8 cellular contexts compared by ENCODE assay signal in the genomic region with DNA sequence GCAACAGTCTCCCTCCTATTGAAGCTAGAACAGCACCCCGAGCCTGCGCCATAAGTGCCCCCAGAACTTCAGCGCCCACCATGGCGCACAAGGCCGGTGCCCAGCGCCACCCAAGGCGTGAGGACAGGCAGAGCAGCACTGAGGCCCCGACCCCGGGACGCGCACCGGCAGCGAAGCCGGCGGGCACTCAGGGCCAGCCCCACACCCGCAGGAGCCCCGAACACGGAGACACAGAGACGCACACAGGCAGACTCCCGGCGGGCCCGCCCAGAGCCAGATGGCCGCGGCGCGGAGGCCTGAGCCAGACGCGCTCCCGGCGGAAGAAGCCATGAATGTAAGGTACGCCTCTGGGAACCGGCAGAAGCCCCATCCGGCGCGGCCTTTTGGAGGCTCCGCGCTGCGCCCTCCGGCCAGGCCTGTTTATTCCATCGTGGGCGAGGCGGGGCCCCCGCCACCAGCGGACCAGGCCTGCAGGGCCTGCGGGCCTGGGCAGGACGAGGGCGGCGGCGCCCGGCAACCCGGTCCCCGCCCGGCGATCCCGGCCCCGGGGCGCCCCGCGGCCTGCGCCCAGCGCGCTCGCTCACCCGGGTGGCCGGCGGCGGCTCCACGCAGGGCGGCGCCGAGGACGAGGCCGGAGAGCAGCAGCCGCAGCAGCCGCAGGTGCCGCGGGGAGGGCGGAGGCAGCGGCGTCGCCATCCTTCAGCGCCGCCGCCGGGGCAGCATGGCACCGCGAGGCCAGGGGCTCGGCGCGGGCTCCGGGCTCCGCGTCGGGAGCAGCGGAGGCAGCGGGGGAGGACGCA. TPM values are rescaled to one million over a fixed set of nuclear protein-coding genes. Genes with fewer than 3 reads are reported as not detected.
DNase-seq lines count a peak whose midpoint lies in the region; TF ChIP-seq lines count a peak whose summit lies in the region.

No MANE protein-coding gene starts in this region.

- TF ChIP-seq CTCF in liver (IDR thresholded peaks at IDR 0.05; ENCODE audit: low read depth, low read length, missing input control), result no peak
- no peak for TF ChIP-seq CTCF in transverse colon (IDR thresholded peaks at IDR 0.05)

- intact Hi-C loops in transverse colon (cut with DNase I; ENCODE audit: low total_unique reads), result loop anchor here (2.0 kb wide), 1 partner anchor 23 kb away; no protein-coding TSS in a partner anchor

- no peak for TF ChIP-seq POLR2A in transverse colon (IDR thresholded peaks at IDR 0.05)

- H3K27ac ChIP-seq in caudate nucleus (ENCODE audit: low read depth, low read length) (peak overlapping the region; percentile 44), liver (ENCODE audit: low read depth in 1 of 2, low read length in 2 of 2) (peak overlapping the region; percentile 4 to 27), transverse colon (peak overlapping the region; percentile 56 to 75 (median 64))

- H3K4me1 ChIP-seq in liver (ENCODE audit: control insufficient read depth in 4 of 4, insufficient read depth in 4 of 4, low read length in 3 of 4) (peaks cover 0 to 36% (median 4%) of the 10 kb centered on the region in 4 donors), transverse colon (peaks cover 22 to 38% (median 33%) of the 10 kb centered on the region in 4 donors)

- H3K27me3 ChIP-seq in liver (ENCODE audit: control insufficient read depth in 4 of 4, insufficient read depth in 4 of 4, low read length in 3 of 4) (peaks cover 6 to 22% (median 8%) of the 10 kb centered on the region in 4 donors), transverse colon (peaks cover 62% of the 10 kb centered on the region)

- in situ Hi-C loops in transverse colon (cut with MboI; ENCODE audit: low pct_ligation_motif_present in 1 of 4, low pct_unique_long_range_greater_than_20kb in 1 of 4, low sequenced_read_pairs in 3 of 4), result loop anchor here in 3 of 4 donors (10.0 to 25.0 kb wide), 2 partner anchors 258 to 261 kb away; a partner anchor contains a TSS

- H3K9me3 ChIP-seq in liver (ENCODE audit: control insufficient read depth in 4 of 4, low read length in 3 of 4), result no peaks in the 10 kb centered on the region
- no peaks in the 10 kb centered on the region for H3K9me3 ChIP-seq in transverse colon

- DNase-seq in D341Med (ENCODE audit: low spot score) (peak; percentile 81), M059J (ENCODE audit: low read depth) (peak; percentile 57), caudate nucleus (lab: John Stamatoyannopoulos, UW) (peak in 9 of 61 donors; percentile 15 to 51 (median 30)), transverse colon (no peak)
- no peak for DNase-seq in activated CD8-positive, alpha-beta memory T cell treated with anti-CD3 and anti-CD28 coated beads, Interleukin-2, amount 50 U/mL, for 48 hours
- no peak for DNase-seq in effector CD8-positive, alpha-beta T cell (lab: John Stamatoyannopoulos, UW)
- no peak for DNase-seq in stimulated activated CD4-positive, alpha-beta T cell treated with anti-CD3 and anti-CD28 coated beads, Interleukin-12 subunit alpha, Interleukin-12 subunit beta, amount 100 ng/mL, for 4 hours

- H3K4me3 ChIP-seq in liver (ENCODE audit: low read depth in 1 of 3, low read length in 3 of 3) (peak overlapping the region in 1 of 3 donors; percentile 54), transverse colon (peak overlapping the region; percentile 16 to 60 (median 50))

- no peak for TF ChIP-seq RAD21 in liver (IDR thresholded peaks at IDR 0.05)

- TF ChIP-seq EP300 in transverse colon (IDR thresholded peaks at IDR 0.05; ENCODE audit: low read depth), result no peak

- H3K36me3 ChIP-seq in liver (ENCODE audit: control insufficient read depth in 4 of 4, insufficient read depth in 3 of 4, low read depth in 1 of 4, low read length in 3 of 4) (no peaks in the 10 kb centered on the region), transverse colon (no peaks in the 10 kb centered on the region)

- H3K9ac ChIP-seq in liver (ENCODE audit: low read depth in 1 of 2, low read length in 2 of 2), result no peak overlapping the region

- 4% methylated on average over 97 of the region's 97 CpGs for WGBS in liver
- 2% methylated on average over 33 of the region's 97 CpGs; no CpG with 5 or more reads in 1 of the 2 donors for WGBS in transverse colon (ENCODE audit: low coverage in 1 of 2), 2 donors

TF ChIP-seq in liver, 16 proteins besides CTCF, POLR2A, EP300 and RAD21:
- TF ChIP-seq TAF1 (conservative IDR thresholded peaks at IDR 0.05) (no peak), EGR1 (IDR thresholded peaks at IDR 0.05; ENCODE audit: low read depth in 2 of 2) (no peak), HNF4G (IDR thresholded peaks at IDR 0.05) (no peak)
- TF ChIP-seq, protein P1, sequence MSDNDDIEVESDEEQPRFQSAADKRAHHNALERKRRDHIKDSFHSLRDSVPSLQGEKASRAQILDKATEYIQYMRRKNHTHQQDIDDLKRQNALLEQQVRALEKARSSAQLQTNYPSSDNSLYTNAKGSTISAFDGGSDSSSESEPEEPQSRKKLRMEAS (IDR thresholded peaks at IDR 0.05), result no peak

RNA-seq across cellular contexts. Expression of a gene that starts 0.5 kb away (rescaled TPM):
- total RNA-seq in M059J (2014; rRNA removed; shearing (Covaris generic)), result 8.2 and 10.7 TPM in 2 replicates
- total RNA-seq in liver, result 1 to 10 TPM; 2.7 to 5.6 TPM
- polyA plus RNA-seq in liver, result 10 to 100 TPM in 1 of 2 donors, 1 to 10 TPM in 1; 9.0 to 14.5 TPM
- total RNA-seq in transverse colon, result 100 to 1,000 TPM in 2 of 4 donors, 10 to 100 TPM in 2; 58.0 to 972 (median 274) TPM

RNA-seq across cellular contexts. Expression of a gene that starts 8.4 kb away (rescaled TPM):
- total RNA-seq in M059J (2014; rRNA removed; shearing (Covaris generic)), result not detected in 2 replicates
- total RNA-seq in liver (under 1 TPM; 0.09 to 0.25 TPM), transverse colon (10 to 100 TPM in 3 of 4 donors, 1 to 10 TPM in 1; 3.6 to 17.1 (median 14.1) TPM)
- under 1 TPM; 0.17 to 0.40 TPM for polyA plus RNA-seq in liver

RNA-seq across cellular contexts. Expression of a gene that starts 13.6 kb away (rescaled TPM):
- total RNA-seq in M059J (2014; rRNA removed; shearing (Covaris generic)), result not detected in 2 replicates
- under 1 TPM; 0.37 to 0.67 TPM for total RNA-seq in liver
- polyA plus RNA-seq in liver, result under 1 TPM in 1 of 2 donors, not detected in 1; 0.14 TPM
- not detected for total RNA-seq in transverse colon

RNA-seq across cellular contexts. Expression of a gene that starts 17.5 kb away (rescaled TPM):
- total RNA-seq in M059J (2014; rRNA removed; shearing (Covaris generic)), result 9.2 and 10.2 TPM in 2 replicates
- total RNA-seq in liver (10 to 100 TPM in 1 of 2 donors, 1 to 10 TPM in 1; 2.9 to 15.2 TPM), transverse colon (100 to 1,000 TPM in 2 of 4 donors, 10 to 100 TPM in 2; 51.1 to 204 (median 96.5) TPM)
- polyA plus RNA-seq in liver, result 10 to 100 TPM in 1 of 2 donors, 1 to 10 TPM in 1; 9.5 to 15.1 TPM

RNA-seq across cellular contexts. Expression of a gene that starts 24.9 kb away (rescaled TPM):
- total RNA-seq in M059J (2014; rRNA removed; shearing (Covaris generic)), result 11.8 and 28.5 TPM in 2 replicates
- total RNA-seq in liver, result 1 to 10 TPM in 1 of 2 donors, under 1 TPM in 1; 0.08 to 1.8 TPM
- under 1 TPM; 0.06 to 0.38 TPM for polyA plus RNA-seq in liver
- total RNA-seq in transverse colon, result 10 to 100 TPM in 1 of 4 donors, 1 to 10 TPM in 2, under 1 TPM in 1; 0.37 to 37.2 (median 3.3) TPM

Comparison
In these comparisons a context has a peak if more than half of its experiments do, and no peak if none do; other contexts are left out.
1. DNase-seq: peak in D341Med (single experiment) and M059J (single experiment); none in transverse colon (single experiment), activated CD8-positive, alpha-beta memory T cell treated with anti-CD3 and anti-CD28 coated beads, Interleukin-2, amount 50 U/mL, for 48 hours (single experiment), effector CD8-positive, alpha-beta T cell (single experiment) and stimulated activated CD4-positive, alpha-beta T cell treated with anti-CD3 and anti-CD28 coated beads, Interleukin-12 subunit alpha, Interleukin-12 subunit beta, amount 100 ng/mL, for 4 hours (single experiment).
2. Peak in every context shown above with its lines, with median percentiles within 50 percentile points of each other: H3K27ac ChIP-seq.